ENCODE assay signal across 1 cellular context in the genomic region with DNA sequence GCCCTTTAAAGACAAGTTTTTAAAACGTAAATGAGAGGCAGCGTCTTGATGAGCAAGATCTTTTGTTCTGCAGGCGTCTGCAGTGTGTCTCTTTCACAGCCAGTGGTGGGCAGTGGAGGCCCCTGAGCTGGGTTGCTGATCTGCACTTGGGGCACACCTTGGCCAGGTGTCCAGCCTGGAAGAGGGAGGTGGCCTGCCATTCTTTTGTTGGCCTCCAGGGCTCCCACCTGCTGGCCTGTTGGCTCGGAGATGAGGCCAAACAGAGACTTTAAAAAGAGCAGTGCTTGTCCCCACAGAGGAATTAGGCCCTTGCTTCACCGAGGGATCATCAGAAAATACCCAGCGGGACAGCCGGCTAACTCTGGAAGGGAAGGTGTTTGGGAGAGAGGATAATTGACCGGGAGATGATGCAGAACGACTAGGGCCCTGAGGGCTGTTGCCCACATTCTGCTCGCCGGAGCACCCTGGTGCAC.
TF ChIP-seq lines count a peak whose summit lies in the region.

No MANE protein-coding gene starts in this region.

TF ChIP-seq in K562, 482 proteins besides CTCF, POLR2A, EP300 and RAD21 (continued from another document and continues in another):
- TF ChIP-seq ZNF12 (CRISPR knock-in tag; IDR thresholded peaks at IDR 0.05) = peak; percentile 9; the same call in 1 of the 2 replicates
- no peak for TF ChIP-seq ARID2 (IDR thresholded peaks at IDR 0.05)
- no peak for TF ChIP-seq ZNF184 (CRISPR knock-in tag; IDR thresholded peaks at IDR 0.05)
- TF ChIP-seq, protein P1, sequence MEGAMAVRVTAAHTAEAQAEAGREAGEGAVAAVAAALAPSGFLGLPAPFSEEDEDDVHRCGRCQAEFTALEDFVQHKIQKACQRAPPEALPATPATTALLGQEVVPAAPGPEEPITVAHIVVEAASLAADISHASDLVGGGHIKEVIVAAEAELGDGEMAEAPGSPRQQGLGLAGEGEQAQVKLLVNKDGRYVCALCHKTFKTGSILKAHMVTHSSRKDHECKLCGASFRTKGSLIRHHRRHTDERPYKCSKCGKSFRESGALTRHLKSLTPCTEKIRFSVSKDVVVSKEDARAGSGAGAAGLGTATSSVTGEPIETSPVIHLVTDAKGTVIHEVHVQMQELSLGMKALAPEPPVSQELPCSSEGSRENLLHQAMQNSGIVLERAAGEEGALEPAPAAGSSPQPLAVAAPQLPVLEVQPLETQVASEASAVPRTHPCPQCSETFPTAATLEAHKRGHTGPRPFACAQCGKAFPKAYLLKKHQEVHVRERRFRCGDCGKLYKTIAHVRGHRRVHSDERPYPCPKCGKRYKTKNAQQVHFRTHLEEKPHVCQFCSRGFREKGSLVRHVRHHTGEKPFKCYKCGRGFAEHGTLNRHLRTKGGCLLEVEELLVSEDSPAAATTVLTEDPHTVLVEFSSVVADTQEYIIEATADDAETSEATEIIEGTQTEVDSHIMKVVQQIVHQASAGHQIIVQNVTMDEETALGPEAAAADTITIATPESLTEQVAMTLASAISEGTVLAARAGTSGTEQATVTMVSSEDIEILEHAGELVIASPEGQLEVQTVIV (CRISPR knock-in tag; IDR thresholded peaks at IDR 0.05; ENCODE audit: borderline replicate concordance) = no peak
- TF ChIP-seq RAD51 (IDR thresholded peaks at IDR 0.05; ENCODE audit: borderline replicate concordance, low read depth) = no peak
- no peak for TF ChIP-seq ZNF347 (CRISPR knock-in tag; IDR thresholded peaks at IDR 0.05; ENCODE audit: low read depth)
- no peak for TF ChIP-seq PPARD (CRISPR knock-in tag; IDR thresholded peaks at IDR 0.05)
- TF ChIP-seq, protein P2, sequence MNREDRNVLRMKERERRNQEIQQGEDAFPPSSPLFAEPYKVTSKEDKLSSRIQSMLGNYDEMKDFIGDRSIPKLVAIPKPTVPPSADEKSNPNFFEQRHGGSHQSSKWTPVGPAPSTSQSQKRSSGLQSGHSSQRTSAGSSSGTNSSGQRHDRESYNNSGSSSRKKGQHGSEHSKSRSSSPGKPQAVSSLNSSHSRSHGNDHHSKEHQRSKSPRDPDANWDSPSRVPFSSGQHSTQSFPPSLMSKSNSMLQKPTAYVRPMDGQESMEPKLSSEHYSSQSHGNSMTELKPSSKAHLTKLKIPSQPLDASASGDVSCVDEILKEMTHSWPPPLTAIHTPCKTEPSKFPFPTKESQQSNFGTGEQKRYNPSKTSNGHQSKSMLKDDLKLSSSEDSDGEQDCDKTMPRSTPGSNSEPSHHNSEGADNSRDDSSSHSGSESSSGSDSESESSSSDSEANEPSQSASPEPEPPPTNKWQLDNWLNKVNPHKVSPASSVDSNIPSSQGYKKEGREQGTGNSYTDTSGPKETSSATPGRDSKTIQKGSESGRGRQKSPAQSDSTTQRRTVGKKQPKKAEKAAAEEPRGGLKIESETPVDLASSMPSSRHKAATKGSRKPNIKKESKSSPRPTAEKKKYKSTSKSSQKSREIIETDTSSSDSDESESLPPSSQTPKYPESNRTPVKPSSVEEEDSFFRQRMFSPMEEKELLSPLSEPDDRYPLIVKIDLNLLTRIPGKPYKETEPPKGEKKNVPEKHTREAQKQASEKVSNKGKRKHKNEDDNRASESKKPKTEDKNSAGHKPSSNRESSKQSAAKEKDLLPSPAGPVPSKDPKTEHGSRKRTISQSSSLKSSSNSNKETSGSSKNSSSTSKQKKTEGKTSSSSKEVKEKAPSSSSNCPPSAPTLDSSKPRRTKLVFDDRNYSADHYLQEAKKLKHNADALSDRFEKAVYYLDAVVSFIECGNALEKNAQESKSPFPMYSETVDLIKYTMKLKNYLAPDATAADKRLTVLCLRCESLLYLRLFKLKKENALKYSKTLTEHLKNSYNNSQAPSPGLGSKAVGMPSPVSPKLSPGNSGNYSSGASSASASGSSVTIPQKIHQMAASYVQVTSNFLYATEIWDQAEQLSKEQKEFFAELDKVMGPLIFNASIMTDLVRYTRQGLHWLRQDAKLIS (CRISPR knock-in tag; IDR thresholded peaks at IDR 0.05) = no peak
- TF ChIP-seq, protein P3, sequence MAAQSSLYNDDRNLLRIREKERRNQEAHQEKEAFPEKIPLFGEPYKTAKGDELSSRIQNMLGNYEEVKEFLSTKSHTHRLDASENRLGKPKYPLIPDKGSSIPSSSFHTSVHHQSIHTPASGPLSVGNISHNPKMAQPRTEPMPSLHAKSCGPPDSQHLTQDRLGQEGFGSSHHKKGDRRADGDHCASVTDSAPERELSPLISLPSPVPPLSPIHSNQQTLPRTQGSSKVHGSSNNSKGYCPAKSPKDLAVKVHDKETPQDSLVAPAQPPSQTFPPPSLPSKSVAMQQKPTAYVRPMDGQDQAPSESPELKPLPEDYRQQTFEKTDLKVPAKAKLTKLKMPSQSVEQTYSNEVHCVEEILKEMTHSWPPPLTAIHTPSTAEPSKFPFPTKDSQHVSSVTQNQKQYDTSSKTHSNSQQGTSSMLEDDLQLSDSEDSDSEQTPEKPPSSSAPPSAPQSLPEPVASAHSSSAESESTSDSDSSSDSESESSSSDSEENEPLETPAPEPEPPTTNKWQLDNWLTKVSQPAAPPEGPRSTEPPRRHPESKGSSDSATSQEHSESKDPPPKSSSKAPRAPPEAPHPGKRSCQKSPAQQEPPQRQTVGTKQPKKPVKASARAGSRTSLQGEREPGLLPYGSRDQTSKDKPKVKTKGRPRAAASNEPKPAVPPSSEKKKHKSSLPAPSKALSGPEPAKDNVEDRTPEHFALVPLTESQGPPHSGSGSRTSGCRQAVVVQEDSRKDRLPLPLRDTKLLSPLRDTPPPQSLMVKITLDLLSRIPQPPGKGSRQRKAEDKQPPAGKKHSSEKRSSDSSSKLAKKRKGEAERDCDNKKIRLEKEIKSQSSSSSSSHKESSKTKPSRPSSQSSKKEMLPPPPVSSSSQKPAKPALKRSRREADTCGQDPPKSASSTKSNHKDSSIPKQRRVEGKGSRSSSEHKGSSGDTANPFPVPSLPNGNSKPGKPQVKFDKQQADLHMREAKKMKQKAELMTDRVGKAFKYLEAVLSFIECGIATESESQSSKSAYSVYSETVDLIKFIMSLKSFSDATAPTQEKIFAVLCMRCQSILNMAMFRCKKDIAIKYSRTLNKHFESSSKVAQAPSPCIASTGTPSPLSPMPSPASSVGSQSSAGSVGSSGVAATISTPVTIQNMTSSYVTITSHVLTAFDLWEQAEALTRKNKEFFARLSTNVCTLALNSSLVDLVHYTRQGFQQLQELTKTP (IDR thresholded peaks at IDR 0.05; ENCODE audit: low read depth in 1 of 2, partially characterized antibody in 2 of 2) = no peak
- TF ChIP-seq NR1H2 (CRISPR knock-in tag; IDR thresholded peaks at IDR 0.05) = 0 out of 2 replicates have a peak, but pooled peaks have one; percentile 11
- TF ChIP-seq, protein P4, sequence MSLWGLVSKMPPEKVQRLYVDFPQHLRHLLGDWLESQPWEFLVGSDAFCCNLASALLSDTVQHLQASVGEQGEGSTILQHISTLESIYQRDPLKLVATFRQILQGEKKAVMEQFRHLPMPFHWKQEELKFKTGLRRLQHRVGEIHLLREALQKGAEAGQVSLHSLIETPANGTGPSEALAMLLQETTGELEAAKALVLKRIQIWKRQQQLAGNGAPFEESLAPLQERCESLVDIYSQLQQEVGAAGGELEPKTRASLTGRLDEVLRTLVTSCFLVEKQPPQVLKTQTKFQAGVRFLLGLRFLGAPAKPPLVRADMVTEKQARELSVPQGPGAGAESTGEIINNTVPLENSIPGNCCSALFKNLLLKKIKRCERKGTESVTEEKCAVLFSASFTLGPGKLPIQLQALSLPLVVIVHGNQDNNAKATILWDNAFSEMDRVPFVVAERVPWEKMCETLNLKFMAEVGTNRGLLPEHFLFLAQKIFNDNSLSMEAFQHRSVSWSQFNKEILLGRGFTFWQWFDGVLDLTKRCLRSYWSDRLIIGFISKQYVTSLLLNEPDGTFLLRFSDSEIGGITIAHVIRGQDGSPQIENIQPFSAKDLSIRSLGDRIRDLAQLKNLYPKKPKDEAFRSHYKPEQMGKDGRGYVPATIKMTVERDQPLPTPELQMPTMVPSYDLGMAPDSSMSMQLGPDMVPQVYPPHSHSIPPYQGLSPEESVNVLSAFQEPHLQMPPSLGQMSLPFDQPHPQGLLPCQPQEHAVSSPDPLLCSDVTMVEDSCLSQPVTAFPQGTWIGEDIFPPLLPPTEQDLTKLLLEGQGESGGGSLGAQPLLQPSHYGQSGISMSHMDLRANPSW (CRISPR knock-in tag; IDR thresholded peaks at IDR 0.05) = no peak
- TF ChIP-seq, protein P5, sequence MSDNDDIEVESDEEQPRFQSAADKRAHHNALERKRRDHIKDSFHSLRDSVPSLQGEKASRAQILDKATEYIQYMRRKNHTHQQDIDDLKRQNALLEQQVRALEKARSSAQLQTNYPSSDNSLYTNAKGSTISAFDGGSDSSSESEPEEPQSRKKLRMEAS (CRISPR knock-in tag; IDR thresholded peaks at IDR 0.05) = no peak
- no peak for TF ChIP-seq SRF (CRISPR knock-in tag; IDR thresholded peaks at IDR 0.05)
- TF ChIP-seq SMAD4 (CRISPR knock-in tag; conservative IDR thresholded peaks at IDR 0.05) = no peak
- no peak for TF ChIP-seq PML (IDR thresholded peaks at IDR 0.05; ENCODE audit: low read length)
- no peak for TF ChIP-seq KAT2B (IDR thresholded peaks at IDR 0.05; ENCODE audit: low read depth, low read length)
- TF ChIP-seq ZNF584 (CRISPR knock-in tag; IDR thresholded peaks at IDR 0.05; ENCODE audit: low read depth) = peak; percentile 73
- TF ChIP-seq, protein P6, sequence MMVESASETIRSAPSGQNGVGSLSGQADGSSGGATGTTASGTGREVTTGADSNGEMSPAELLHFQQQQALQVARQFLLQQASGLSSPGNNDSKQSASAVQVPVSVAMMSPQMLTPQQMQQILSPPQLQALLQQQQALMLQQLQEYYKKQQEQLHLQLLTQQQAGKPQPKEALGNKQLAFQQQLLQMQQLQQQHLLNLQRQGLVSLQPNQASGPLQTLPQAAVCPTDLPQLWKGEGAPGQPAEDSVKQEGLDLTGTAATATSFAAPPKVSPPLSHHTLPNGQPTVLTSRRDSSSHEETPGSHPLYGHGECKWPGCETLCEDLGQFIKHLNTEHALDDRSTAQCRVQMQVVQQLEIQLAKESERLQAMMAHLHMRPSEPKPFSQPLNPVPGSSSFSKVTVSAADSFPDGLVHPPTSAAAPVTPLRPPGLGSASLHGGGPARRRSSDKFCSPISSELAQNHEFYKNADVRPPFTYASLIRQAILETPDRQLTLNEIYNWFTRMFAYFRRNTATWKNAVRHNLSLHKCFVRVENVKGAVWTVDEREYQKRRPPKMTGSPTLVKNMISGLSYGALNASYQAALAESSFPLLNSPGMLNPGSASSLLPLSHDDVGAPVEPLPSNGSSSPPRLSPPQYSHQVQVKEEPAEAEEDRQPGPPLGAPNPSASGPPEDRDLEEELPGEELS (CRISPR knock-in tag; IDR thresholded peaks at IDR 0.05; ENCODE audit: borderline replicate concordance) = no peak
- TF ChIP-seq ETV6 (IDR thresholded peaks at IDR 0.05; ENCODE audit: borderline replicate concordance in 1 of 2, low read depth in 2 of 2, low read length in 1 of 2) = no peak
- TF ChIP-seq ETV6 (CRISPR knock-in tag; IDR thresholded peaks at IDR 0.05; ENCODE audit: borderline replicate concordance) = no peak
- TF ChIP-seq, protein P7, sequence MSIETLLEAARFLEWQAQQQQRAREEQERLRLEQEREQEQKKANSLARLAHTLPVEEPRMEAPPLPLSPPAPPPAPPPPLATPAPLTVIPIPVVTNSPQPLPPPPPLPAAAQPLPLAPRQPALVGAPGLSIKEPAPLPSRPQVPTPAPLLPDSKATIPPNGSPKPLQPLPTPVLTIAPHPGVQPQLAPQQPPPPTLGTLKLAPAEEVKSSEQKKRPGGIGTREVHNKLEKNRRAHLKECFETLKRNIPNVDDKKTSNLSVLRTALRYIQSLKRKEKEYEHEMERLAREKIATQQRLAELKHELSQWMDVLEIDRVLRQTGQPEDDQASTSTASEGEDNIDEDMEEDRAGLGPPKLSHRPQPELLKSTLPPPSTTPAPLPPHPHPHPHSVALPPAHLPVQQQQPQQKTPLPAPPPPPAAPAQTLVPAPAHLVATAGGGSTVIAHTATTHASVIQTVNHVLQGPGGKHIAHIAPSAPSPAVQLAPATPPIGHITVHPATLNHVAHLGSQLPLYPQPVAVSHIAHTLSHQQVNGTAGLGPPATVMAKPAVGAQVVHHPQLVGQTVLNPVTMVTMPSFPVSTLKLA (conservative IDR thresholded peaks at IDR 0.05) = 0 out of 4 replicates have a peak, but pooled peaks of 1 of the 2 experiments have one; percentile 16
- no peak for TF ChIP-seq ZNF507 (tag; conservative IDR thresholded peaks at IDR 0.05)
- TF ChIP-seq MED1 (CRISPR knock-in tag; IDR thresholded peaks at IDR 0.05; ENCODE audit: borderline replicate concordance) = no peak
- TF ChIP-seq IRF2 (CRISPR knock-in tag; IDR thresholded peaks at IDR 0.05) = no peak
- TF ChIP-seq TAF7 (tag; IDR thresholded peaks at IDR 0.05) = no peak
- no peak for TF ChIP-seq HOXB6 (CRISPR knock-in tag; IDR thresholded peaks at IDR 0.05; ENCODE audit: borderline replicate concordance)
- TF ChIP-seq, protein P8, sequence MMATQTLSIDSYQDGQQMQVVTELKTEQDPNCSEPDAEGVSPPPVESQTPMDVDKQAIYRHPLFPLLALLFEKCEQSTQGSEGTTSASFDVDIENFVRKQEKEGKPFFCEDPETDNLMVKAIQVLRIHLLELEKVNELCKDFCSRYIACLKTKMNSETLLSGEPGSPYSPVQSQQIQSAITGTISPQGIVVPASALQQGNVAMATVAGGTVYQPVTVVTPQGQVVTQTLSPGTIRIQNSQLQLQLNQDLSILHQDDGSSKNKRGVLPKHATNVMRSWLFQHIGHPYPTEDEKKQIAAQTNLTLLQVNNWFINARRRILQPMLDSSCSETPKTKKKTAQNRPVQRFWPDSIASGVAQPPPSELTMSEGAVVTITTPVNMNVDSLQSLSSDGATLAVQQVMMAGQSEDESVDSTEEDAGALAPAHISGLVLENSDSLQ (IDR thresholded peaks at IDR 0.05) = no peak
- TF ChIP-seq, protein P9, sequence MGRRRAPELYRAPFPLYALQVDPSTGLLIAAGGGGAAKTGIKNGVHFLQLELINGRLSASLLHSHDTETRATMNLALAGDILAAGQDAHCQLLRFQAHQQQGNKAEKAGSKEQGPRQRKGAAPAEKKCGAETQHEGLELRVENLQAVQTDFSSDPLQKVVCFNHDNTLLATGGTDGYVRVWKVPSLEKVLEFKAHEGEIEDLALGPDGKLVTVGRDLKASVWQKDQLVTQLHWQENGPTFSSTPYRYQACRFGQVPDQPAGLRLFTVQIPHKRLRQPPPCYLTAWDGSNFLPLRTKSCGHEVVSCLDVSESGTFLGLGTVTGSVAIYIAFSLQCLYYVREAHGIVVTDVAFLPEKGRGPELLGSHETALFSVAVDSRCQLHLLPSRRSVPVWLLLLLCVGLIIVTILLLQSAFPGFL (CRISPR knock-in tag; IDR thresholded peaks at IDR 0.05) = no peak
- no peak for TF ChIP-seq CBFA2T3 (IDR thresholded peaks at IDR 0.05)
- no peak for TF ChIP-seq GATAD2B (IDR thresholded peaks at IDR 0.05; ENCODE audit: borderline replicate concordance)
- TF ChIP-seq YY1 (IDR thresholded peaks at IDR 0.05; ENCODE audit: borderline replicate concordance in 1 of 3, control insufficient read depth in 1 of 3, extremely low read depth in 1 of 3, insufficient read depth in 3 of 3, insufficient read length in 1 of 3, insufficient replicate concordance in 2 of 3, low read depth in 1 of 3, low read length in 2 of 3) = no peak
- TF ChIP-seq NONO (IDR thresholded peaks at IDR 0.05; ENCODE audit: low read depth in 2 of 2, low read length in 1 of 2) = no peak
- TF ChIP-seq, protein P10, sequence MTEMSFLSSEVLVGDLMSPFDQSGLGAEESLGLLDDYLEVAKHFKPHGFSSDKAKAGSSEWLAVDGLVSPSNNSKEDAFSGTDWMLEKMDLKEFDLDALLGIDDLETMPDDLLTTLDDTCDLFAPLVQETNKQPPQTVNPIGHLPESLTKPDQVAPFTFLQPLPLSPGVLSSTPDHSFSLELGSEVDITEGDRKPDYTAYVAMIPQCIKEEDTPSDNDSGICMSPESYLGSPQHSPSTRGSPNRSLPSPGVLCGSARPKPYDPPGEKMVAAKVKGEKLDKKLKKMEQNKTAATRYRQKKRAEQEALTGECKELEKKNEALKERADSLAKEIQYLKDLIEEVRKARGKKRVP (CRISPR knock-in tag; IDR thresholded peaks at IDR 0.05) = no peak
- peak; percentile 42; the same call in 1 of the 2 replicates for TF ChIP-seq GTF2E2 (tag; IDR thresholded peaks at IDR 0.05)
- TF ChIP-seq NFYB (IDR thresholded peaks at IDR 0.05; ENCODE audit: extremely low read depth, insufficient read length) = no peak
- 0 out of 2 replicates have a peak, but pooled peaks have one; percentile 16 for TF ChIP-seq GABPA (tag; conservative IDR thresholded peaks at IDR 0.05; ENCODE audit: low read depth)
- TF ChIP-seq ZNF668 (CRISPR knock-in tag; IDR thresholded peaks at IDR 0.05) = no peak
